37 cellular contexts compared by ENCODE assay signal in the genomic region with DNA sequence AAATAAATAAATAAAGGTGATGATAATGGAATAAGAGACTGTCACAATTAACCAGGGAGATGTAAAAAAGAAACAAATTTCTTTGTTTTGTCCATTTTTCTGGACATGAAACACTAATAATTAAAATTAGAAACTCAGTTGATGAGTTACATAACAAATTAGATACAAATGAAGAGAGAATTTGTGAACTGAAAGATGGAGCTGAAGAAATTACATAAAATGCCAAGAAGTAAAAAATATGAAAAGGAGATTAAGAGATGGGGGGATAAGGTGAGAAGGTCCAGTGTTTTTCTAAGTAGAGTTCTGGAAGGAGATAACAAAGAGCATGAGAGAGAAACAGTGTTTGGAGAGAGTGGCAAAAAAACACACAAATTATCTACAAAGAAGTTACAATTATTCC.
"Had no signal": no experiment of that assay in that cellular context is flagged by ENCODE, and none has a peak within 500 bp of the region (broad histone marks: within the 10 kb centered on the region; RNA-seq: fewer than 3 reads in every experiment).

No MANE protein-coding gene starts in this region.

- H3K27ac Mint-ChIP-seq: activated CD4-positive, alpha-beta memory T cell treated with anti-CD3 and anti-CD28 coated beads, Interleukin-2, amount 10 ng/mL, durations not matched to agents 7 days and 5 days; activated CD4-positive, alpha-beta T cell treated with anti-CD3 and anti-CD28 coated beads for 36 hours; activated CD4-positive, alpha-beta T cell treated with anti-CD3 and anti-CD28 coated beads, Interleukin-2, amount 10 ng/mL, durations not matched to agents 7 days and 5 days; activated CD8-positive, alpha-beta memory T cell treated with anti-CD3 and anti-CD28 coated beads, Interleukin-2, amount 10 ng/mL, durations not matched to agents 7 days and 5 days; activated CD8-positive, alpha-beta T cell treated with anti-CD3 and anti-CD28 coated beads, Interleukin-2, amount 10 ng/mL, durations not matched to agents 7 days and 5 days; activated naive CD4-positive, alpha-beta T cell treated with anti-CD3 and anti-CD28 coated beads, Interleukin-2, amount 10 ng/mL, durations not matched to agents 7 days and 5 days; activated naive CD4-positive, alpha-beta T cell treated with anti-CD3 and anti-CD28 coated beads, Interleukin-2, amount 50 U/mL, for 24 hours; activated naive CD8-positive, alpha-beta T cell; activated naive CD8-positive, alpha-beta T cell treated with anti-CD3 and anti-CD28 coated beads, Interleukin-2, amount 10 ng/mL, durations not matched to agents 7 days and 5 days; activated naive CD8-positive, alpha-beta T cell treated with anti-CD3 and anti-CD28 coated beads, Interleukin-2, amount 50 U/mL, for 24 hours; activated T-cell treated with anti-CD3 and anti-CD28 coated beads, Interleukin-2, amount 50 U/mL, for 24 hours; activated T-helper 2 cell treated with anti-CD3 and anti-CD28 coated beads, Interferon-gamma antibody, Interleukin-2, Interleukin-4, amounts not matched to agents 10 μg/mL and 5 μg/mL and 100 μg/mL, durations not matched to agents 14 hours and 24 hours and 36 hours; T-helper 1 cell treated with Interleukin-12 subunit alpha and Interleukin-12 subunit beta and Interleukin-4 antibody, amounts not matched to agents 30 μg/mL and 1 μg/mL, for 36 hours; T-helper 2 cell treated with Interferon-gamma antibody and Interleukin-4, amounts not matched to agents 5 μg/mL and 100 μg/mL, for 36 hours; WTC11 had no signal

- H3K4me1 ChIP-seq: adrenal gland, body of pancreas, breast epithelium had no signal

- H3K36me3 Mint-ChIP-seq: activated naive CD4-positive, alpha-beta T cell treated with anti-CD3 and anti-CD28 coated beads, Interleukin-2, amount 10 ng/mL, durations not matched to agents 7 days and 5 days; activated naive CD8-positive, alpha-beta T cell treated with anti-CD3 and anti-CD28 coated beads, Interleukin-2, amount 10 ng/mL, durations not matched to agents 7 days and 5 days had no signal

- H3K36me3 ChIP-seq: adrenal gland, brain microvascular endothelial cell, breast epithelium, WERI-Rb-1 had no signal

- DNase-seq: activated CD4-positive, alpha-beta memory T cell treated with anti-CD3 and anti-CD28 coated beads, Interleukin-2, amount 10 ng/mL, durations not matched to agents 7 days and 5 days; activated CD4-positive, alpha-beta T cell treated with anti-CD3 and anti-CD28 coated beads for 1 hour; activated CD4-positive, alpha-beta T cell treated with anti-CD3 and anti-CD28 coated beads for 36 hours; activated CD4-positive, alpha-beta T cell treated with anti-CD3 and anti-CD28 coated beads for 48 hours; activated CD4-positive, alpha-beta T cell treated with anti-CD3 and anti-CD28 coated beads, Interleukin-2, amount 10 ng/mL, durations not matched to agents 7 days and 5 days; activated CD4-positive, alpha-beta T cell treated with anti-CD3 and anti-CD28 coated beads, Interleukin-2, amount 50 U/mL, for 48 hours; activated CD4-positive, CD25-positive, alpha-beta regulatory T cell; activated CD8-positive, alpha-beta memory T cell treated with anti-CD3 and anti-CD28 coated beads for 24 hours; activated CD8-positive, alpha-beta memory T cell treated with anti-CD3 and anti-CD28 coated beads, Interleukin-2, amount 10 ng/mL, durations not matched to agents 7 days and 5 days; activated CD8-positive, alpha-beta memory T cell treated with anti-CD3 and anti-CD28 coated beads, Interleukin-2, amount 50 U/mL, for 48 hours; activated CD8-positive, alpha-beta T cell treated with anti-CD3 and anti-CD28 coated beads, Interleukin-2, amount 10 ng/mL, durations not matched to agents 7 days and 5 days; activated effector memory CD4-positive, alpha-beta T cell treated with Interleukin-2 at 50 U/mL for 16 hours; activated gamma-delta T cell; activated naive CD4-positive, alpha-beta T cell treated with anti-CD3 and anti-CD28 coated beads, Interleukin-2, amount 10 ng/mL, durations not matched to agents 7 days and 5 days; activated naive CD4-positive, alpha-beta T cell treated with Interleukin-2 at 50 U/mL for 16 hours; activated naive CD8-positive, alpha-beta T cell treated with anti-CD3 and anti-CD28 coated beads, Interleukin-2, amount 10 ng/mL, durations not matched to agents 7 days and 5 days; activated naive CD8-positive, alpha-beta T cell treated with anti-CD3 and anti-CD28 coated beads, Interleukin-2, amount 50 U/mL, for 24 hours; activated T-cell treated with anti-CD3 and anti-CD28 coated beads, Interleukin-2, amount 50 U/mL, for 24 hours; activated T-cell treated with anti-CD3 and anti-CD28 coated beads, Interleukin-2, amount 50 U/mL, for 48 hours; adrenal gland; amniotic stem cell; aorta; body of pancreas; brain microvascular endothelial cell; central memory CD4-positive, alpha-beta T cell; T-helper 1 cell; T-helper 2 cell; T-helper 9 cell; WERI-Rb-1 had no signal

- H3K4me3 ChIP-seq: adrenal gland, body of pancreas, breast epithelium had no signal

- H3K27me3 Mint-ChIP-seq: activated CD4-positive, alpha-beta memory T cell treated with anti-CD3 and anti-CD28 coated beads, Interleukin-2, amount 10 ng/mL, durations not matched to agents 7 days and 5 days; activated CD4-positive, alpha-beta T cell treated with anti-CD3 and anti-CD28 coated beads, Interleukin-2, amount 10 ng/mL, durations not matched to agents 7 days and 5 days; activated CD8-positive, alpha-beta memory T cell treated with anti-CD3 and anti-CD28 coated beads, Interleukin-2, amount 10 ng/mL, durations not matched to agents 7 days and 5 days; activated naive CD4-positive, alpha-beta T cell treated with anti-CD3 and anti-CD28 coated beads, Interleukin-2, amount 10 ng/mL, durations not matched to agents 7 days and 5 days; activated naive CD4-positive, alpha-beta T cell treated with anti-CD3 and anti-CD28 coated beads, Interleukin-2, amount 50 U/mL, for 24 hours; activated naive CD8-positive, alpha-beta T cell; activated naive CD8-positive, alpha-beta T cell treated with anti-CD3 and anti-CD28 coated beads, Interleukin-2, amount 10 ng/mL, durations not matched to agents 7 days and 5 days; activated naive CD8-positive, alpha-beta T cell treated with anti-CD3 and anti-CD28 coated beads, Interleukin-2, amount 50 U/mL, for 24 hours; activated T-cell treated with anti-CD3 and anti-CD28 coated beads, Interleukin-2, amount 50 U/mL, for 24 hours had no signal

- H3K27me3 ChIP-seq: adrenal gland, body of pancreas, brain microvascular endothelial cell, breast epithelium had no signal

- H3K4me3 Mint-ChIP-seq: activated CD4-positive, alpha-beta memory T cell treated with anti-CD3 and anti-CD28 coated beads, Interleukin-2, amount 10 ng/mL, durations not matched to agents 7 days and 5 days; activated CD4-positive, alpha-beta T cell treated with anti-CD3 and anti-CD28 coated beads for 36 hours; activated CD4-positive, alpha-beta T cell treated with anti-CD3 and anti-CD28 coated beads, Interleukin-2, amount 10 ng/mL, durations not matched to agents 7 days and 5 days; activated CD8-positive, alpha-beta memory T cell treated with anti-CD3 and anti-CD28 coated beads, Interleukin-2, amount 10 ng/mL, durations not matched to agents 7 days and 5 days; activated CD8-positive, alpha-beta T cell treated with anti-CD3 and anti-CD28 coated beads, Interleukin-2, amount 10 ng/mL, durations not matched to agents 7 days and 5 days; activated naive CD4-positive, alpha-beta T cell treated with anti-CD3 and anti-CD28 coated beads, Interleukin-2, amount 10 ng/mL, durations not matched to agents 7 days and 5 days; activated naive CD4-positive, alpha-beta T cell treated with anti-CD3 and anti-CD28 coated beads, Interleukin-2, amount 50 U/mL, for 24 hours; activated naive CD8-positive, alpha-beta T cell; activated naive CD8-positive, alpha-beta T cell treated with anti-CD3 and anti-CD28 coated beads, Interleukin-2, amount 10 ng/mL, durations not matched to agents 7 days and 5 days; activated naive CD8-positive, alpha-beta T cell treated with anti-CD3 and anti-CD28 coated beads, Interleukin-2, amount 50 U/mL, for 24 hours; activated T-cell treated with anti-CD3 and anti-CD28 coated beads, Interleukin-2, amount 50 U/mL, for 24 hours; T-helper 1 cell treated with Interleukin-12 subunit alpha and Interleukin-12 subunit beta and Interleukin-4 antibody, amounts not matched to agents 30 μg/mL and 1 μg/mL, for 36 hours; T-helper 2 cell treated with Interferon-gamma antibody and Interleukin-4, amounts not matched to agents 5 μg/mL and 100 μg/mL, for 36 hours; WTC11 had no signal

- H3K27ac ChIP-seq: adrenal gland, body of pancreas, brain microvascular endothelial cell, breast epithelium, WERI-Rb-1 had no signal

- H3K4me1 Mint-ChIP-seq: activated CD4-positive, alpha-beta memory T cell treated with anti-CD3 and anti-CD28 coated beads, Interleukin-2, amount 10 ng/mL, durations not matched to agents 7 days and 5 days; activated CD4-positive, alpha-beta T cell treated with anti-CD3 and anti-CD28 coated beads for 36 hours; activated CD4-positive, alpha-beta T cell treated with anti-CD3 and anti-CD28 coated beads, Interleukin-2, amount 10 ng/mL, durations not matched to agents 7 days and 5 days; activated CD8-positive, alpha-beta memory T cell treated with anti-CD3 and anti-CD28 coated beads, Interleukin-2, amount 10 ng/mL, durations not matched to agents 7 days and 5 days; activated naive CD4-positive, alpha-beta T cell treated with anti-CD3 and anti-CD28 coated beads, Interleukin-2, amount 10 ng/mL, durations not matched to agents 7 days and 5 days; activated naive CD4-positive, alpha-beta T cell treated with anti-CD3 and anti-CD28 coated beads, Interleukin-2, amount 50 U/mL, for 24 hours; activated naive CD8-positive, alpha-beta T cell treated with anti-CD3 and anti-CD28 coated beads, Interleukin-2, amount 10 ng/mL, durations not matched to agents 7 days and 5 days; activated naive CD8-positive, alpha-beta T cell treated with anti-CD3 and anti-CD28 coated beads, Interleukin-2, amount 50 U/mL, for 24 hours; WTC11 had no signal

- H3K9me3 ChIP-seq: adrenal gland, body of pancreas had no signal

- ATAC-seq: activated CD4-positive, alpha-beta T cell treated with anti-CD3 and anti-CD28 coated beads for 36 hours; activated CD4-positive, CD25-positive, alpha-beta regulatory T cell treated with anti-CD3 and anti-CD28 coated beads, Interleukin-2, amount 50 U/mL, for 24 hours; activated CD8-positive, alpha-beta memory T cell treated with anti-CD3 and anti-CD28 coated beads, Interleukin-2, amount 10 ng/mL, durations not matched to agents 7 days and 5 days; activated CD8-positive, alpha-beta T cell treated with anti-CD3 and anti-CD28 coated beads, Interleukin-2, amount 10 ng/mL, durations not matched to agents 7 days and 5 days; activated naive CD8-positive, alpha-beta T cell treated with anti-CD3 and anti-CD28 coated beads, Interleukin-2, amount 50 U/mL, for 24 hours; body of pancreas; WTC11 had no signal
